Comparison of ENCODE assay signal across 7 cellular contexts in the genomic region with DNA sequence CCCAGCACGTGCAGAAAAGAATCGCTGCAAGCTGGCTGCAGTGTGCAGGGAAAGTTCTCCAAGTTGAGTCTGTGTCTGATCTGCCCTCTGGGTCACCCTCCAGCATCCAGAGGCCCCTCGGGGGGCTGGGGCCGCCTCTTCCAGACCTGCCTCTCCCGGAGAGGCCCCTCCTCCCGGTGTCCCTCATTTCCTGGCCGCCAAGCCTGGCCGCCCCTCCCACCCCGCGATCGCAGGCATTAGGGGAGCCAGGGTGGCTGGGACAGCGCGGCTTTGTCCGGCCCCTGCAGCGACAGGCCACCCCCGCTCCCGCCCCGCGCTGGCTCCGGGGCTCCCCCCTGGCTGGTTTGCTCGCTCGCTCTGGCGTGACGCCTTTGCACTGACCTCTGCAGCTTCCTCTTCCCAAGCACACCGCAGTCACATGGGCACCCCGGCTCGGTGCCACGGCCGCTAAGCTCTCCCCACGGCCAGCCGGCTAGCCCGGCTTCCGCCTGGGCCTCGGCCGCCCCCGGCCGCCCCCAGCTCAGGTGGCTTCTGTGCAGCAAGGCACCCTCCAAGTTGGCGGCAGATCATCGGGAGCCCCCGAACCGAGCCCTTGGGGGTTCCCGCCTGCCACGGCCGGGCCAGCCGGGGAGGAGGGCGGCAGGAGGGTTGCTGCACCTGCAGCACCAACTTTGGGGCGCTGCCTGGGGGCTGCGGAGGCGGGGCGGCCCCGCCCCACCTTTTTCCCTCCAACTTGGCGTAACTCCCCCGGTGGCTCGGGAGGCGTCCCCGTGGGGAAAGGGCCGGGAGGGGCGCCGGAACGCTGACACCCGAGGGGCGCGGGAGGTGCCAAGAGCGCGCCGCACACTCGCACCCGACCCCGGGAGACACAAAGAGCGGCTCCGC. TPM values are rescaled to one million over a fixed set of nuclear protein-coding genes. Genes with fewer than 3 reads are reported as not detected.
DNase-seq lines count a peak whose midpoint lies in the region; ATAC-seq and TF ChIP-seq lines count a peak whose summit lies in the region.

No MANE protein-coding gene starts in this region.

- ATAC-seq in T-helper 17 cell = peak; percentile 24

- in situ Hi-C loops in GM13977 (cut with MboI; ENCODE audit: low pct_unique_long_range_greater_than_20kb, low sequenced_read_pairs, unreplicated experiment) = no loop called here
- in situ Hi-C loops in T47D (cut with HindIII; ENCODE audit: low pct_unique_long_range_greater_than_20kb, low sequenced_read_pairs) = no loop called here

- H3K4me1 ChIP-seq in HEK293 (ENCODE audit: control insufficient read depth, insufficient read depth, low read length) (peaks cover 14% of the 10 kb centered on the region; the same call in 1 of the 2 replicates), iPS-20b (ENCODE audit: insufficient read depth, low read length) (peaks cover 26% of the 10 kb centered on the region)

- TF ChIP-seq CTCF in GM13977 (IDR thresholded peaks at IDR 0.05; ENCODE audit: extremely low read depth, insufficient read depth, missing control alignments) (no peak), HEK293 (tag by site-specific recombination; IDR thresholded peaks at IDR 0.05) (no peak)

- POLR2A ChIA-PET in HEK293 (lab: Yijun Ruan, JAX) = interaction anchor here (0.6 to 1.5 kb wide), 2 partner anchors 15 to 166 kb away, joined by 3 to 4 read pairs; no protein-coding TSS in a partner anchor

- peaks cover 0 to 16% of the 10 kb centered on the region in 2 experiments; a peak in 2 of 3 replicates for H3K36me3 ChIP-seq in HEK293 (ENCODE audit: control insufficient read depth in 2 of 2, insufficient read depth in 1 of 2, low read length in 2 of 2)
- peaks cover 25% of the 10 kb centered on the region for H3K36me3 ChIP-seq in iPS-20b (ENCODE audit: insufficient read depth, low read depth, low read length)

- peaks cover 2% of the 10 kb centered on the region for H3K36me3 Mint-ChIP-seq in T-helper 17 cell (ENCODE audit: low read depth)

- H3K4me3 ChIP-seq in HEK293 (ENCODE audit: low read depth, low read length) (peak overlapping the region; percentile 29), iPS-20b (ENCODE audit: low read length) (peak overlapping the region; percentile 64), skeletal muscle cell (ENCODE audit: low read depth, low read length) (peak overlapping the region; percentile 52)

- peak overlapping the region; percentile 99 for H3K27ac Mint-ChIP-seq in T-helper 17 cell

- peaks cover 23% of the 10 kb centered on the region for H3K27me3 ChIP-seq in iPS-20b (ENCODE audit: insufficient read depth, low read length)

- DNase-seq in GM13977 (ENCODE audit: low spot score) (peak; percentile 96), M059J (ENCODE audit: low read depth) (peak; percentile 83), T-helper 17 cell (peak; percentile 42 to 53 (median 49)), T47D (ENCODE audit: low read depth in 1 of 2, low spot score in 1 of 2) (peak; percentile 84 to 93), skeletal muscle cell (ENCODE audit: low read depth) (no peak)

- H3K9ac ChIP-seq in iPS-20b (ENCODE audit: low read depth, low read length) = no peak overlapping the region

- H3K27me3 Mint-ChIP-seq in T-helper 17 cell = no peaks in the 10 kb centered on the region

- peak overlapping the region; percentile 90 for H3K4me3 Mint-ChIP-seq in T-helper 17 cell

- H3K9me3 ChIP-seq in HEK293 (ENCODE audit: control insufficient read depth, insufficient read depth, low read depth, low read length) (no peaks in the 10 kb centered on the region), T-helper 17 cell (ENCODE audit: control insufficient read depth, low read length, poor library complexity, severe bottlenecking) (no peaks in the 10 kb centered on the region), iPS-20b (ENCODE audit: insufficient read depth, low read depth, low read length) (no peaks in the 10 kb centered on the region)

- CTCF ChIA-PET in HEK293 (lab: Yijun Ruan, JAX) = interaction anchor here (0.6 to 1.7 kb wide), 2 partner anchors 37 to 668 kb away, joined by 3 to 7 read pairs; no protein-coding TSS in a partner anchor

- H3K4me1 Mint-ChIP-seq in T-helper 17 cell = peaks cover 46% of the 10 kb centered on the region

- H3K27ac ChIP-seq in HEK293 (ENCODE audit: extremely low read depth, low read depth, low read length) (peak overlapping the region; percentile 76), iPS-20b (ENCODE audit: low read length) (no peak overlapping the region)

TF ChIP-seq in HEK293, 187 proteins besides CTCF, POLR2A, EP300 and RAD21 (continues in another document):
- TF ChIP-seq ZXDB (tag by site-specific recombination; IDR thresholded peaks at IDR 0.05) (peak; percentile 69), ZBTB48 (tag by site-specific recombination; IDR thresholded peaks at IDR 0.05) (peak; percentile 76), ZNF623 (tag by site-specific recombination; IDR thresholded peaks at IDR 0.05) (no peak), KLF9 (tag by site-specific recombination; IDR thresholded peaks at IDR 0.05; ENCODE audit: low read depth) (peak; percentile 79), BCL11A (tag by site-specific recombination; IDR thresholded peaks at IDR 0.05; ENCODE audit: low read depth) (0 out of 2 replicates have a peak, but pooled peaks have one; percentile 43), ZNF341 (tag by site-specific recombination; IDR thresholded peaks at IDR 0.05; ENCODE audit: low read depth) (peak; percentile 84), ZFHX2 (tag by site-specific recombination; conservative IDR thresholded peaks at IDR 0.05) (peak; percentile 95), ZNF544 (tag by site-specific recombination; IDR thresholded peaks at IDR 0.05) (no peak), ZFP41 (tag by site-specific recombination; IDR thresholded peaks at IDR 0.05; ENCODE audit: borderline replicate concordance) (no peak), ZBTB8A (tag by site-specific recombination; IDR thresholded peaks at IDR 0.05) (peak; percentile 68), ZNF423 (tag by site-specific recombination; IDR thresholded peaks at IDR 0.05) (peak; percentile 71), ZNF121 (tag by site-specific recombination; IDR thresholded peaks at IDR 0.05) (no peak), ZNF426 (tag by site-specific recombination; IDR thresholded peaks at IDR 0.05) (no peak), ZNF138 (tag by site-specific recombination; IDR thresholded peaks at IDR 0.05; ENCODE audit: borderline replicate concordance) (no peak), ZBTB20 (tag by site-specific recombination; IDR thresholded peaks at IDR 0.05) (peak; percentile 94), ZIC2 (tag by site-specific recombination; IDR thresholded peaks at IDR 0.05) (peak; percentile 71)
- TF ChIP-seq, protein P1, sequence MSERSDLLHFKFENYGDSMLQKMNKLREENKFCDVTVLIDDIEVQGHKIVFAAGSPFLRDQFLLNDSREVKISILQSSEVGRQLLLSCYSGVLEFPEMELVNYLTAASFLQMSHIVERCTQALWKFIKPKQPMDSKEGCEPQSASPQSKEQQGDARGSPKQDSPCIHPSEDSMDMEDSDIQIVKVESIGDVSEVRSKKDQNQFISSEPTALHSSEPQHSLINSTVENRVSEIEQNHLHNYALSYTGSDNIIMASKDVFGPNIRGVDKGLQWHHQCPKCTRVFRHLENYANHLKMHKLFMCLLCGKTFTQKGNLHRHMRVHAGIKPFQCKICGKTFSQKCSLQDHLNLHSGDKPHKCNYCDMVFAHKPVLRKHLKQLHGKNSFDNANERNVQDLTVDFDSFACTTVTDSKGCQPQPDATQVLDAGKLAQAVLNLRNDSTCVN (tag by site-specific recombination; optimal IDR thresholded peaks at IDR 0.05) = peak; percentile 89
- TF ChIP-seq, protein P2, sequence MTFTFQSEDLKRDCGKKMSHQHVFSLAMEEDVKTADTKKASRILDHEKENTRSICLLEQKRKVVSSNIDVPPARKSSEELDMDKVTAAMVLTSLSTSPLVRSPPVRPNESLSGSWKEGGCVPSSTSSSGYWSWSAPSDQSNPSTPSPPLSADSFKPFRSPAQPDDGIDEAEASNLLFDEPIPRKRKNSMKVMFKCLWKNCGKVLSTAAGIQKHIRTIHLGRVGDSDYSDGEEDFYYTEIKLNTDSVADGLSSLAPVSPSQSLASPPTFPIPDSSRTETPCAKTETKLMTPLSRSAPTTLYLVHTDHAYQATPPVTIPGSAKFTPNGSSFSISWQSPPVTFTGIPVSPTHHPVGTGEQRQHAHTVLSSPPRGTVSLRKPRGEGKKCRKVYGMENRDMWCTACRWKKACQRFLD (tag by site-specific recombination; IDR thresholded peaks at IDR 0.05) = no peak
- TF ChIP-seq, protein P3, sequence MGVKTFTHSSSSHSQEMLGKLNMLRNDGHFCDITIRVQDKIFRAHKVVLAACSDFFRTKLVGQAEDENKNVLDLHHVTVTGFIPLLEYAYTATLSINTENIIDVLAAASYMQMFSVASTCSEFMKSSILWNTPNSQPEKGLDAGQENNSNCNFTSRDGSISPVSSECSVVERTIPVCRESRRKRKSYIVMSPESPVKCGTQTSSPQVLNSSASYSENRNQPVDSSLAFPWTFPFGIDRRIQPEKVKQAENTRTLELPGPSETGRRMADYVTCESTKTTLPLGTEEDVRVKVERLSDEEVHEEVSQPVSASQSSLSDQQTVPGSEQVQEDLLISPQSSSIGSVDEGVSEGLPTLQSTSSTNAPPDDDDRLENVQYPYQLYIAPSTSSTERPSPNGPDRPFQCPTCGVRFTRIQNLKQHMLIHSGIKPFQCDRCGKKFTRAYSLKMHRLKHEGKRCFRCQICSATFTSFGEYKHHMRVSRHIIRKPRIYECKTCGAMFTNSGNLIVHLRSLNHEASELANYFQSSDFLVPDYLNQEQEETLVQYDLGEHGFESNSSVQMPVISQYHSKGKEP (tag by site-specific recombination; IDR thresholded peaks at IDR 0.05) = 0 out of 2 replicates have a peak, but pooled peaks have one; percentile 23
- TF ChIP-seq, protein P4, sequence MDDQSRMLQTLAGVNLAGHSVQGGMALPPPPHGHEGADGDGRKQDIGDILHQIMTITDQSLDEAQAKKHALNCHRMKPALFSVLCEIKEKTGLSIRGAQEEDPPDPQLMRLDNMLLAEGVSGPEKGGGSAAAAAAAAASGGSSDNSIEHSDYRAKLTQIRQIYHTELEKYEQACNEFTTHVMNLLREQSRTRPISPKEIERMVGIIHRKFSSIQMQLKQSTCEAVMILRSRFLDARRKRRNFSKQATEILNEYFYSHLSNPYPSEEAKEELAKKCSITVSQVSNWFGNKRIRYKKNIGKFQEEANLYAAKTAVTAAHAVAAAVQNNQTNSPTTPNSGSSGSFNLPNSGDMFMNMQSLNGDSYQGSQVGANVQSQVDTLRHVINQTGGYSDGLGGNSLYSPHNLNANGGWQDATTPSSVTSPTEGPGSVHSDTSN (CRISPR knock-in tag; IDR thresholded peaks at IDR 0.05) = 0 out of 2 replicates have a peak, but pooled peaks have one; percentile 10

RNA-seq across cellular contexts. Expression of a gene that starts 43.7 kb away (rescaled TPM):
- total RNA-seq in M059J (2014; rRNA removed; shearing (Covaris generic)) = 17.0 and 30.1 TPM in 2 replicates
- total RNA-seq in T-helper 17 cell = 10 to 100 TPM; 87.6 to 94.0 TPM
